8 cellular contexts compared by ENCODE assay signal in the genomic region with DNA sequence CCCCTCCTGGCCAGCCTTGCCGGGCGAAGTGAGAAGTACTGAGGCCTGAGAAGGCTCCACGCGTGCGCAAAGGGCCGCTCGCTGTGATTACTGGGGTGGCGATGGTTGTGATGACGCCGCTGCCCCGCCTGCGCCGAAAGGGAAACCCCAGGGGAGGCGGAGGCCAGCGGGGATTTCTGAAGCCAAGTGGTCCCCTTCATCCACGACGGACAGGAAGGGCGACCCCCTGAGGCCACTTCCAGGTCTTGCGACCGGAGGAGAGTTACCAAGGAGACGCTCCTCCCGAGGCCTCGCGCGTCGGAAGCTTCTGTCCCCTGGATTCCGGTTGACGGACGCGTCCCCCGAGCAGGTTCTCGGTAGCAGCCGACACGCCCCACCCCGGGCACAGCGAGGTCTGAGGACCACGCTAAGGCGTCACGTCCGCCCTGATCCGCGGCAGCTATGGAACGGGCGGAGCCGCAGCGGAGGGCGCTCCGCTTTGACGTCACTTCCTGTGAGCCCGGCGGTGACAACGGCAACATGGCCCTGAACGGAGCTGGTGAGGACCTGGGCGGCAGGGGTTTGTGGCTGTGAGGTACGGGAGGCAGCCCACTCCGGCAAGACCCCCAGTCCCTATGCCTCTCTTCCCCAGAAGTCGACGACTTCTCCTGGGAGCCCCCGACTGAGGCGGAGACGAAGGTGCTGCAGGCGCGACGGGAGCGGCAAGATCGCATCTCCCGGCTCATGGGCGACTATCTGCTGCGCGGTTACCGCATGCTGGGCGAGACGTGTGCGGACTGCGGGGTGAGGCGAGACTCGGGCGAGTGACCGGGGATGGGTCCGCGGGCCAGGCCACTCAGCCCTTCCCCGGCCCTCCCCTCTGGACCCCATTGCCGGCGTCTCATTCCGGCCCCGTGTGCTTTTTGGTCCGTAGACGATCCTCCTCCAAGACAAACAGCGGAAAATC. TPM values are rescaled to one million over a fixed set of nuclear protein-coding genes. Genes with fewer than 3 reads are reported as not detected.
DNase-seq lines count a peak whose midpoint lies in the region; ATAC-seq, FAIRE-seq and TF ChIP-seq lines count a peak whose summit lies in the region.

A gene with protein sequence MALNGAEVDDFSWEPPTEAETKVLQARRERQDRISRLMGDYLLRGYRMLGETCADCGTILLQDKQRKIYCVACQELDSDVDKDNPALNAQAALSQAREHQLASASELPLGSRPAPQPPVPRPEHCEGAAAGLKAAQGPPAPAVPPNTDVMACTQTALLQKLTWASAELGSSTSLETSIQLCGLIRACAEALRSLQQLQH (plus strand): TSS at position 505 of the 946 bp plus-strand sequence. CDS start 15 bp downstream, at position 520.

- H3K27me3 ChIP-seq in RWPE2 (ENCODE audit: insufficient read depth, poor library complexity, severe bottlenecking) = no peaks in the 10 kb centered on the region

- no peaks in the 10 kb centered on the region for H3K27me3 Mint-ChIP-seq in activated T-helper 2 cell treated with anti-CD3 and anti-CD28 coated beads, Interferon-gamma antibody, Interleukin-2, Interleukin-4, amounts not matched to agents 10 μg/mL and 5 μg/mL and 100 μg/mL, durations not matched to agents 14 hours and 24 hours and 36 hours (ENCODE audit: low read depth)
- H3K27me3 Mint-ChIP-seq in nephron progenitor cell (ENCODE audit: low read depth, poor library complexity) = peaks cover 10% of the 10 kb centered on the region
- no peaks in the 10 kb centered on the region for H3K27me3 Mint-ChIP-seq in stimulated activated naive CD8-positive, alpha-beta T cell treated with anti-CD3 and anti-CD28 coated beads, Interleukin-15, amount 100 ng/mL, for 72 hours

- peak; percentile 72; the same call in 1 of the 2 replicates for TF ChIP-seq POLR2A in H54 (IDR thresholded peaks at IDR 0.05; ENCODE audit: low read depth, low read length)

- H3K4me1 Mint-ChIP-seq in activated T-helper 2 cell treated with anti-CD3 and anti-CD28 coated beads, Interferon-gamma antibody, Interleukin-2, Interleukin-4, amounts not matched to agents 10 μg/mL and 5 μg/mL and 100 μg/mL, durations not matched to agents 14 hours and 24 hours and 36 hours (ENCODE audit: low read depth) = peaks cover 57% of the 10 kb centered on the region
- peaks cover 83% of the 10 kb centered on the region for H3K4me1 Mint-ChIP-seq in nephron progenitor cell
- H3K4me1 Mint-ChIP-seq in stimulated activated naive CD8-positive, alpha-beta T cell treated with anti-CD3 and anti-CD28 coated beads, Interleukin-15, amount 100 ng/mL, for 72 hours = peaks cover 83% of the 10 kb centered on the region

- TF ChIP-seq CTCF in RWPE2 (IDR thresholded peaks at IDR 0.05; ENCODE audit: poor library complexity, severe bottlenecking) (peak; percentile 84), nephron progenitor cell (IDR thresholded peaks at IDR 0.05) (peak; percentile 63)

- peak within 1 kb of the TSS; percentile 52 for H3K4me3 ChIP-seq in RWPE2 (ENCODE audit: severe bottlenecking)

- peaks cover 41% of the 10 kb centered on the region for H3K36me3 Mint-ChIP-seq in activated T-helper 2 cell treated with anti-CD3 and anti-CD28 coated beads, Interferon-gamma antibody, Interleukin-2, Interleukin-4, amounts not matched to agents 10 μg/mL and 5 μg/mL and 100 μg/mL, durations not matched to agents 14 hours and 24 hours and 36 hours (ENCODE audit: low read depth)
- H3K36me3 Mint-ChIP-seq in nephron progenitor cell (ENCODE audit: low read depth) = no peaks in the 10 kb centered on the region

- intact Hi-C loops in activated T-helper 2 cell treated with anti-CD3 and anti-CD28 coated beads, Interferon-gamma antibody, Interleukin-2, Interleukin-4, amounts not matched to agents 10 μg/mL and 5 μg/mL and 100 μg/mL, durations not matched to agents 14 hours and 24 hours and 36 hours (cut with micrococcal nuclease) = loop anchor here (1.0 to 10.0 kb wide), 8 partner anchors 24 to 543 kb away; partner anchors contain the start of genes CFL1, KAT5, PCNX3 and SNX15

- FAIRE-seq in H54 (lab: Jason Lieb, UNC) = no peak

- peak within 1 kb of the TSS; percentile 78 for H3K9ac ChIP-seq in ES-I3 (ENCODE audit: low read depth, low read length)

- H3K9me3 Mint-ChIP-seq in activated T-helper 2 cell treated with anti-CD3 and anti-CD28 coated beads, Interferon-gamma antibody, Interleukin-2, Interleukin-4, amounts not matched to agents 10 μg/mL and 5 μg/mL and 100 μg/mL, durations not matched to agents 14 hours and 24 hours and 36 hours = no peaks in the 10 kb centered on the region
- H3K9me3 Mint-ChIP-seq in nephron progenitor cell = no peaks in the 10 kb centered on the region
- no peaks in the 10 kb centered on the region for H3K9me3 Mint-ChIP-seq in stimulated activated naive CD8-positive, alpha-beta T cell treated with anti-CD3 and anti-CD28 coated beads, Interleukin-15, amount 100 ng/mL, for 72 hours

- H3K27ac Mint-ChIP-seq in activated T-helper 2 cell treated with anti-CD3 and anti-CD28 coated beads, Interferon-gamma antibody, Interleukin-2, Interleukin-4, amounts not matched to agents 10 μg/mL and 5 μg/mL and 100 μg/mL, durations not matched to agents 14 hours and 24 hours and 36 hours = peak within 1 kb of the TSS; percentile 98
- H3K27ac Mint-ChIP-seq in nephron progenitor cell = peak within 1 kb of the TSS; percentile 98
- peak within 1 kb of the TSS; percentile 96 to 97 for H3K27ac Mint-ChIP-seq in stimulated activated naive CD8-positive, alpha-beta T cell treated with anti-CD3 and anti-CD28 coated beads, Interleukin-15, amount 100 ng/mL, for 72 hours

- DNase-seq in H54 (ENCODE audit: insufficient read length, low spot score) (peak; percentile 97), LoVo (ENCODE audit: low spot score) (peak; percentile 95), RWPE2 (ENCODE audit: low spot score) (peak; percentile 99), fibroblast of peridontal ligament (ENCODE audit: extremely low read depth) (peak; percentile 96), nephron progenitor cell (peak; percentile 97)
- DNase-seq in activated T-helper 2 cell treated with anti-CD3 and anti-CD28 coated beads, Interferon-gamma antibody, Interleukin-2, Interleukin-4, amounts not matched to agents 10 μg/mL and 5 μg/mL and 100 μg/mL, durations not matched to agents 14 hours and 24 hours and 36 hours (ENCODE audit: low spot score) = peak; percentile 99
- DNase-seq in stimulated activated naive CD8-positive, alpha-beta T cell treated with anti-CD3 and anti-CD28 coated beads, Interleukin-15, amount 100 ng/mL, for 72 hours = peak; percentile 99 to 100

- no peaks in the 10 kb centered on the region for H3K9me3 ChIP-seq in ES-I3 (ENCODE audit: control insufficient read depth, insufficient read depth, low read length)
- no peaks in the 10 kb centered on the region for H3K9me3 ChIP-seq in RWPE2 (ENCODE audit: severe bottlenecking)

- H3K4me1 ChIP-seq in ES-I3 (ENCODE audit: insufficient read depth, low read length) = peaks cover 11% of the 10 kb centered on the region; the same call in 1 of the 2 replicates
- H3K4me1 ChIP-seq in RWPE2 (ENCODE audit: insufficient read depth, poor library complexity, severe bottlenecking) = peaks cover 20% of the 10 kb centered on the region

- H3K4me3 Mint-ChIP-seq in activated T-helper 2 cell treated with anti-CD3 and anti-CD28 coated beads, Interferon-gamma antibody, Interleukin-2, Interleukin-4, amounts not matched to agents 10 μg/mL and 5 μg/mL and 100 μg/mL, durations not matched to agents 14 hours and 24 hours and 36 hours (ENCODE audit: low read depth) = peak within 1 kb of the TSS; percentile 97
- H3K4me3 Mint-ChIP-seq in nephron progenitor cell = peak within 1 kb of the TSS; percentile 97
- peak within 1 kb of the TSS; percentile 91 to 100 for H3K4me3 Mint-ChIP-seq in stimulated activated naive CD8-positive, alpha-beta T cell treated with anti-CD3 and anti-CD28 coated beads, Interleukin-15, amount 100 ng/mL, for 72 hours

- peak; percentile 72 for ATAC-seq in RWPE2 (ENCODE audit: low read depth)
- peak; percentile 83 for ATAC-seq in stimulated activated naive CD8-positive, alpha-beta T cell treated with anti-CD3 and anti-CD28 coated beads, Interleukin-15, amount 100 ng/mL, for 72 hours

- H3K27ac ChIP-seq in RWPE2 (ENCODE audit: poor library complexity, severe bottlenecking) = peak within 1 kb of the TSS; percentile 86

- H3K36me3 ChIP-seq in ES-I3 (ENCODE audit: insufficient read depth, low read length) (no peaks in the 10 kb centered on the region), RWPE2 (ENCODE audit: low read depth) (peaks cover 13% of the 10 kb centered on the region)

RNA-seq across cellular contexts. Expression of the gene that starts here (rescaled TPM):
- total RNA-seq in activated T-helper 2 cell treated with anti-CD3 and anti-CD28 coated beads, Interferon-gamma antibody, Interleukin-2, Interleukin-4, amounts not matched to agents 10 μg/mL and 5 μg/mL and 100 μg/mL, durations not matched to agents 14 hours and 24 hours and 36 hours = 63.6 and 63.8 TPM in 2 replicates

Comparison
In these comparisons a context has a peak if more than half of its experiments do, and no peak if none do; other contexts are left out.
1. Peak in every context shown above with its lines: DNase-seq, ATAC-seq, H3K4me3 ChIP-seq and H3K27ac ChIP-seq.